In the genomic region with DNA sequence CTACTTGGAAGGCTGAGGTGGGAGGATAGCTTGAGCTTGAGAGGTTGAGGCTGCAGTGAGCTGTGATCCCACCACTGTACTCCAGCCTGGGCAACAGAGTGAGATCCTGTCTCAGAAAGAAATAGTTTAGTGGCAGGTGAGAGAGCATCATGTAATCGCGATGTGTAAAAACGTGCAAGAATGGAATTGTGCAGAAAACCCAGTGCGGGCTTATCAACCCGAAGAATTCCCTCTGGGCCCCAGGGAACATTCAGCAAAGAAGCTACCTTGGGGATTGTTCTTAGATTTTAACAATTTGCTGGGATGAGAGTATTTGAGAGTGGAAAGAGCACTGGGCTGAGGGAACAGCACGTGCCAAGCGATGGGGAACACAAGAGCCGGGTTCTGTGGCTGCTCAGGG, we compare ENCODE assay signal across 25 cellular contexts.
"Had no signal": no experiment of that assay in that cellular context is flagged by ENCODE, and none has a peak within 500 bp of the region (broad histone marks: within the 10 kb centered on the region; RNA-seq: fewer than 3 reads in every experiment).

No MANE protein-coding gene starts in this region.

- H3K4me1 ChIP-seq: neural progenitor cell, psoas muscle, sigmoid colon, thyroid gland, tibial nerve, upper lobe of right lung, uterus had no signal

- ATAC-seq: naive thymus-derived CD4-positive, alpha-beta T cell; natural killer cell; pancreas; psoas muscle; right cardiac atrium; right lobe of liver; stimulated activated effector memory CD8-positive, alpha-beta T cell treated with anti-CD3 and anti-CD28 coated beads, Interleukin-12 subunit alpha, Interleukin-12 subunit beta, amount 100 ng/mL, for 72 hours; stimulated activated naive B cell treated with anti-CD40 and anti-IgM and Interleukin-4, amounts not matched to agents 10 μg/mL and 1 μg/mL and 100 μg/mL, for 72 hours; upper lobe of right lung had no signal

- H3K27ac ChIP-seq: neural progenitor cell, neutrophil, pancreas, psoas muscle, right lobe of liver, sigmoid colon, stomach, thoracic aorta, thyroid gland, tibial nerve, upper lobe of right lung, uterus had no signal

- H3K9ac ChIP-seq: neural progenitor cell had no signal

- H3K36me3 ChIP-seq: neural progenitor cell, neutrophil, pancreas, right lobe of liver, sigmoid colon, stomach, thoracic aorta, thyroid gland, upper lobe of right lung, uterus had no signal

- H3K27me3 ChIP-seq: neural progenitor cell, neutrophil, pancreas, right lobe of liver, sigmoid colon, stomach, thyroid gland, tibial nerve, upper lobe of right lung, uterus had no signal

- DNase-seq: naive thymus-derived CD4-positive, alpha-beta T cell; natural killer cell; nucleus accumbens; pancreas; posterior cingulate gyrus; psoas muscle; right cardiac atrium; right lobe of liver; sigmoid colon; small intestine; stimulated activated CD4-positive, alpha-beta T cell treated with anti-CD3 and anti-CD28 coated beads, Interleukin-15, amount 100 ng/mL, for 24 hours; stimulated activated CD4-positive, alpha-beta T cell treated with anti-CD3 and anti-CD28 coated beads, Interleukin-2, amount 100 ng/mL, for 24 hours; stimulated activated CD4-positive, alpha-beta T cell treated with anti-CD3 and anti-CD28 coated beads, Interleukin-2, amount 100 ng/mL, for 48 hours; stimulated activated CD4-positive, alpha-beta T cell treated with anti-CD3 and anti-CD28 coated beads, Interleukin-4, amount 100 ng/mL, for 24 hours; stimulated activated naive B cell treated with anti-CD40 and anti-IgM and Interleukin-4, amounts not matched to agents 10 μg/mL and 1 μg/mL and 100 μg/mL, for 72 hours; stimulated activated naive CD4-positive, alpha-beta T cell treated with Interleukin-2 at 50 U/mL for 16 hours; stomach; thyroid gland; upper lobe of right lung; uterus had no signal

- H3K4me2 ChIP-seq: neural progenitor cell had no signal

- H3K4me3 ChIP-seq: neural progenitor cell, pancreas, psoas muscle, right lobe of liver, sigmoid colon, stomach, thoracic aorta, thyroid gland, tibial nerve, upper lobe of right lung, uterus had no signal

- H3K9me3 ChIP-seq: neutrophil, pancreas, psoas muscle, right lobe of liver, sigmoid colon, stomach, thoracic aorta, thyroid gland, tibial nerve, upper lobe of right lung, uterus had no signal

- H2AFZ ChIP-seq: neural progenitor cell had no signal
